12 cellular contexts compared by ENCODE assay signal in genomic region chr7:65441010-65441409, GRCh38.
A peak's percentile ranks its signal among the peaks of the same experiment; 100 is the strongest.
DNase-seq lines count a peak whose midpoint lies in the region; ATAC-seq and TF ChIP-seq lines count a peak whose summit lies in the region.
"Had no signal": no experiment of that assay in that cellular context is flagged by ENCODE, and none has a peak within 500 bp of the region (broad histone marks: within the 10 kb centered on the region; RNA-seq: fewer than 3 reads in every experiment).

No MANE protein-coding gene starts in this region.

- ATAC-seq in GM21526 (IDR thresholded peaks at IDR 0.05; ENCODE audit: low FRiP score, unreplicated experiment), result no peak
- ATAC-seq: left ventricle myocardium superior had no signal

- no peak for TF ChIP-seq CTCF in choroid plexus epithelial cell (conservative IDR thresholded peaks at IDR 0.05; ENCODE audit: low read depth, low read length)

- no peak overlapping the region for H3K4me3 ChIP-seq in choroid plexus epithelial cell (ENCODE audit: low read depth, low read length)
- H3K4me3 ChIP-seq: skin epidermis had no signal

- DNase-seq in EL (peak; percentile 62), NCI-H146 treated with DMSO at 0.1 percent for 48 hours (lab: John Stamatoyannopoulos, UW; ENCODE audit: unreplicated experiment) (peak; percentile 11), choroid plexus epithelial cell (ENCODE audit: low read depth) (peak; percentile 49), myocyte (ENCODE audit: low read depth) (peak; percentile 36), NCI-H2107 (lab: John Stamatoyannopoulos, UW) (no peak), NCI-H187 (lab: John Stamatoyannopoulos, UW) (no peak)
- DNase-seq in effector CD4-positive, alpha-beta T cell, result no peak
- DNase-seq: activated naive CD4-positive, alpha-beta T cell; left ventricle myocardium superior; Right ventricle myocardium superior had no signal

Comparison
In these comparisons a context has a peak if more than half of its experiments do, and no peak if none do; other contexts are left out.
1. DNase-seq: peak in EL (single experiment), NCI-H146 treated with DMSO at 0.1 percent for 48 hours (single experiment), choroid plexus epithelial cell (single experiment) and myocyte (single experiment); none in effector CD4-positive, alpha-beta T cell (single experiment), NCI-H2107 (single experiment) and NCI-H187 (0 of 2).